ENCODE assay signal across 3 cellular contexts in genomic region chr2:65004232-65004631, GRCh38. TPM values are rescaled to one million over a fixed set of nuclear protein-coding genes. Genes with fewer than 3 reads are reported as not detected.
DNase-seq lines count a peak whose midpoint lies in the region; ATAC-seq, FAIRE-seq and TF ChIP-seq lines count a peak whose summit lies in the region.
"Not testable (repeated sequence)": the region's sequence is repeated elsewhere in the genome, so short reads cannot be mapped to it uniquely, and the experiment has no call there.

No MANE protein-coding gene starts in this region.

- not testable (repeated sequence) for H3K27me3 ChIP-seq in cardiac muscle cell

- H3K4me1 ChIP-seq in A549: peaks cover 14% of the 10 kb centered on the region
- H3K4me1 ChIP-seq in HEK293 (ENCODE audit: control insufficient read depth, insufficient read depth, low read length): not testable (repeated sequence)
- H3K4me1 ChIP-seq in cardiac muscle cell (ENCODE audit: low read depth): peaks cover 52% of the 10 kb centered on the region

- not testable (repeated sequence) for FAIRE-seq in A549 (lab: Jason Lieb, UNC)

- H3K9me3 ChIP-seq in A549; HEK293 (ENCODE audit: control insufficient read depth, insufficient read depth, low read depth, low read length); cardiac muscle cell (ENCODE audit: low read depth): not testable (repeated sequence)

- not testable (repeated sequence) for TF ChIP-seq POLR2A in A549 (IDR thresholded peaks at IDR 0.05; ENCODE audit: low read length)

- not testable (repeated sequence) for H3K36me3 ChIP-seq in HEK293 (ENCODE audit: control insufficient read depth in 2 of 2, insufficient read depth in 1 of 2, low read length in 2 of 2); cardiac muscle cell

- not testable (repeated sequence) for TF ChIP-seq EP300 in A549 (IDR thresholded peaks at IDR 0.05)

- not testable (repeated sequence) for H3K4me3 ChIP-seq in A549; HEK293 (ENCODE audit: low read depth, low read length); cardiac muscle cell

- CTCF ChIA-PET in A549 (lab: Yijun Ruan, JAX): interaction anchor here (1.2 to 2.6 kb wide), 3 partner anchors 13 to 87 kb away, joined by 4 to 10 read pairs (median 4); no protein-coding TSS in a partner anchor
- CTCF ChIA-PET in HEK293 (lab: Yijun Ruan, JAX): interaction anchor here (0.7 kb wide), 1 partner anchor 1064 kb away, joined by 4 read pairs; no protein-coding TSS in a partner anchor

- not testable (repeated sequence) for DNase-seq in A549 (ENCODE audit: low read depth in 1 of 2, low spot score in 1 of 2); cardiac muscle cell (ENCODE audit: low read depth in 1 of 2, low spot score in 1 of 2)

- POLR2A ChIA-PET in A549 (lab: Yijun Ruan, JAX); HEK293 (lab: Yijun Ruan, JAX): not testable (repeated sequence)

- not testable (repeated sequence) for H3K27ac ChIP-seq in A549; HEK293 (ENCODE audit: extremely low read depth, low read depth, low read length)
- peak overlapping the region; percentile 91 for H3K27ac ChIP-seq in cardiac muscle cell

- not testable (repeated sequence) for H3K4me2 ChIP-seq in A549

- not testable (repeated sequence) for TF ChIP-seq CTCF in A549 (IDR thresholded peaks at IDR 0.05); HEK293 (tag by site-specific recombination; IDR thresholded peaks at IDR 0.05); cardiac muscle cell (IDR thresholded peaks at IDR 0.05; ENCODE audit: low read depth, low read length)

- WGBS in A549 (ENCODE audit: missing lambda C conversion rate): 90% methylated on average over 3 of the region's 3 CpGs

- not testable (repeated sequence) for ATAC-seq in A549

- not testable (repeated sequence) for TF ChIP-seq RAD21 in A549 (conservative IDR thresholded peaks at IDR 0.05 in 1 of 2, IDR thresholded peaks at IDR 0.05 in 1 of 2)

TF ChIP-seq in A549, 52 proteins besides CTCF, POLR2A, EP300 and RAD21:
- TF ChIP-seq ZC3H11A (IDR thresholded peaks at IDR 0.05): peak; percentile 62
TF ChIP-seq in A549: peak in this region for 1; not testable (repeated sequence) for 51.

TF ChIP-seq in HEK293, 187 proteins besides CTCF, POLR2A, EP300 and RAD21:
- 0 out of 2 replicates have a peak, but pooled peaks have one; percentile 18 for TF ChIP-seq REST (tag by site-specific recombination; IDR thresholded peaks at IDR 0.05)
- TF ChIP-seq ZNF555 (tag by site-specific recombination; conservative IDR thresholded peaks at IDR 0.05): peak; percentile 23; the same call in 1 of the 2 replicates
- TF ChIP-seq ZNF140 (tag by site-specific recombination; IDR thresholded peaks at IDR 0.05): 0 out of 2 replicates have a peak, but pooled peaks have one; percentile 18
- peak; percentile 38 for TF ChIP-seq ZNF426 (tag by site-specific recombination; IDR thresholded peaks at IDR 0.05)
- peak; percentile 38; the same call in 1 of the 2 replicates for TF ChIP-seq ZNF518A (tag by site-specific recombination; conservative IDR thresholded peaks at IDR 0.05; ENCODE audit: low read depth)
- TF ChIP-seq ZNF394 (tag by site-specific recombination; IDR thresholded peaks at IDR 0.05; ENCODE audit: borderline replicate concordance): peak; percentile 62; the same call in 1 of the 2 replicates

RNA-seq across cellular contexts. Expression of gene SLC1A4, which starts 15.0 kb away (rescaled TPM):
- polyA plus RNA-seq in A549 (2011; rRNA removed): 22.9 and 26.4 TPM in 2 replicates
- 7.2 and 7.3 TPM in 2 replicates for polyA plus RNA-seq in A549 (2012; cell fraction: cytosol; rRNA removed)
- 16.4 and 20.7 TPM in 2 replicates for polyA plus RNA-seq in A549 (2012; cell fraction: nucleus; rRNA removed)
- 9.1 to 10.4 TPM (median 9.5 TPM) in 3 replicates for polyA plus RNA-seq in A549 (2017; fragmentation: RNase III; extraction: RNeasy Plus Mini Kit Qiagen cat#74134 plus additional on column Dnase treatment)
- 37.4 and 42.1 TPM in 2 replicates for polyA minus RNA-seq in A549 (2011; rRNA and poly(A)+ RNA removed)
- 31.7 and 46.8 TPM in 2 replicates for total RNA-seq in cardiac muscle cell
- polyA plus RNA-seq in cardiac muscle cell: 34.2 and 37.1 TPM in 2 replicates

RNA-seq across cellular contexts. Expression of gene CEP68, which starts 52.0 kb away (rescaled TPM):
- polyA plus RNA-seq in A549 (2011; rRNA removed) (9.2 and 9.3 TPM in 2 replicates), A549 (2017; fragmentation: RNase III; extraction: RNeasy Plus Mini Kit Qiagen cat#74134 plus additional on column Dnase treatment) (6.3 to 6.9 TPM (median 6.8 TPM) in 3 replicates), cardiac muscle cell (17.6 and 29.4 TPM in 2 replicates)
- polyA plus RNA-seq in A549 (2012; cell fraction: cytosol; rRNA removed): 5.7 and 9.1 TPM in 2 replicates
- 10.7 TPM in 2 replicates for polyA plus RNA-seq in A549 (2012; cell fraction: nucleus; rRNA removed)
- polyA minus RNA-seq in A549 (2011; rRNA and poly(A)+ RNA removed): 12.6 and 14.2 TPM in 2 replicates
- 17.2 and 28.3 TPM in 2 replicates for total RNA-seq in cardiac muscle cell
